Comparison of ENCODE assay signal across 2 cellular contexts in the genomic region with DNA sequence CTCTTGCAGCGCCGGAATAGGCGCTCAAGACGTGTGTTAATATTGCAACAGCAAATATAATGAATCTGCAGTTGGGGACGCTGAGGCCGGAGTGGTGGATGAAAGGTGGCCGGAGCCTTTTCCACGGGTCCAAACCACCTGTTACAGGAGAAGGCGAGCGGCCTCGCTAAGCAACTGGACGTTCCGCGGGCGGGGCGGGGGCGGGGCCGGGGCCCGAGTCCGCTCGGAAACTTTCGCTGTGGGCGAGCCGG.
TF ChIP-seq lines count a peak whose summit lies in the region.

No MANE protein-coding gene starts in this region.

TF ChIP-seq in HEK293, 187 proteins besides CTCF, POLR2A, EP300 and RAD21 (continued from another document):
- TF ChIP-seq, protein P1, sequence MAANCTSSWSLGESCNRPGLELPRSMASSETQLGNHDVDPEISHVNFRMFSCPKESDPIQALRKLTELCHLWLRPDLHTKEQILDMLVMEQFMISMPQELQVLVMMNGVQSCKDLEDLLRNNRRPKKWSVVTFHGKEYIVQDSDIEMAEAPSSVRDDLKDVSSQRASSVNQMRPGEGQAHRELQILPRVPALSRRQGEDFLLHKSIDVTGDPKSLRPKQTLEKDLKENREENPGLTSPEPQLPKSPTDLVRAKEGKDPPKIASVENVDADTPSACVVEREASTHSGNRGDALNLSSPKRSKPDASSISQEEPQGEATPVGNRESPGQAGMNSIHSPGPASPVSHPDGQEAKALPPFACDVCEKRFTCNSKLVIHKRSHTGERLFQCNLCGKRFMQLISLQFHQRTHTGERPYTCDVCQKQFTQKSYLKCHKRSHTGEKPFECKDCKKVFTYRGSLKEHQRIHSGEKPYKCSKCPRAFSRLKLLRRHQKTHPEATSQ (tag by site-specific recombination; IDR thresholded peaks at IDR 0.05), result no peak

TF ChIP-seq in GM12878, 131 proteins besides CTCF, POLR2A, EP300 and RAD21 (continued from another document):
- TF ChIP-seq, protein P2, sequence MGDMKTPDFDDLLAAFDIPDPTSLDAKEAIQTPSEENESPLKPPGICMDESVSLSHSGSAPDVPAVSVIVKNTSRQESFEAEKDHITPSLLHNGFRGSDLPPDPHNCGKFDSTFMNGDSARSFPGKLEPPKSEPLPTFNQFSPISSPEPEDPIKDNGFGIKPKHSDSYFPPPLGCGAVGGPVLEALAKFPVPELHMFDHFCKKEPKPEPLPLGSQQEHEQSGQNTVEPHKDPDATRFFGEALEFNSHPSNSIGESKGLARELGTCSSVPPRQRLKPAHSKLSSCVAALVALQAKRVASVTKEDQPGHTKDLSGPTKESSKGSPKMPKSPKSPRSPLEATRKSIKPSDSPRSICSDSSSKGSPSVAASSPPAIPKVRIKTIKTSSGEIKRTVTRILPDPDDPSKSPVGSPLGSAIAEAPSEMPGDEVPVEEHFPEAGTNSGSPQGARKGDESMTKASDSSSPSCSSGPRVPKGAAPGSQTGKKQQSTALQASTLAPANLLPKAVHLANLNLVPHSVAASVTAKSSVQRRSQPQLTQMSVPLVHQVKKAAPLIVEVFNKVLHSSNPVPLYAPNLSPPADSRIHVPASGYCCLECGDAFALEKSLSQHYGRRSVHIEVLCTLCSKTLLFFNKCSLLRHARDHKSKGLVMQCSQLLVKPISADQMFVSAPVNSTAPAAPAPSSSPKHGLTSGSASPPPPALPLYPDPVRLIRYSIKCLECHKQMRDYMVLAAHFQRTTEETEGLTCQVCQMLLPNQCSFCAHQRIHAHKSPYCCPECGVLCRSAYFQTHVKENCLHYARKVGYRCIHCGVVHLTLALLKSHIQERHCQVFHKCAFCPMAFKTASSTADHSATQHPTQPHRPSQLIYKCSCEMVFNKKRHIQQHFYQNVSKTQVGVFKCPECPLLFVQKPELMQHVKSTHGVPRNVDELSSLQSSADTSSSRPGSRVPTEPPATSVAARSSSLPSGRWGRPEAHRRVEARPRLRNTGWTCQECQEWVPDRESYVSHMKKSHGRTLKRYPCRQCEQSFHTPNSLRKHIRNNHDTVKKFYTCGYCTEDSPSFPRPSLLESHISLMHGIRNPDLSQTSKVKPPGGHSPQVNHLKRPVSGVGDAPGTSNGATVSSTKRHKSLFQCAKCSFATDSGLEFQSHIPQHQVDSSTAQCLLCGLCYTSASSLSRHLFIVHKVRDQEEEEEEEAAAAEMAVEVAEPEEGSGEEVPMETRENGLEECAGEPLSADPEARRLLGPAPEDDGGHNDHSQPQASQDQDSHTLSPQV (IDR thresholded peaks at IDR 0.05), result no peak
- 0 out of 2 replicates have a peak, but pooled peaks have one; percentile 37 for TF ChIP-seq HDGF (IDR thresholded peaks at IDR 0.05)
TF ChIP-seq in GM12878: peak in this region for 1.
